ENCODE assay signal across 24 cellular contexts in the genomic region with DNA sequence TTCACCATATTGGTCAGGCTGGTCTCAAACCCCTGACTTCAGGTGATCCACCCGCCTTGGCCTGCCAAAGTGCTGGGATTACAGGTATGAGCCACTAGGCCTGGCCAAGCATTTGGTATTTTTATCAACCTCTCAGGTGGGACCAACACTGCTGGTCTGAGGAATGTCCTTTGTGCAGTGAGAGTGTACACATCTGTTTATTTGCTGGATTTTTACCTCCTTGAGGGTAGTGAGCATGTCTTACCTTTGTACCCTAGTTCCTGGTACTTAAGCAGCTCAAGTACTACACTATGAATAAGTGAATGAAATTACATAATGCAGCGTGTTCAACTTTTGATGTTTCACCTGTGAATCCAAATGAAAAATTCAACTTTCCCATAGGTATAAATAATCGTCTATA.
"Had no signal": no experiment of that assay in that cellular context is flagged by ENCODE, and none has a peak within 500 bp of the region (broad histone marks: within the 10 kb centered on the region; RNA-seq: fewer than 3 reads in every experiment).

No MANE protein-coding gene starts in this region.

- ATAC-seq: effector memory CD8-positive, alpha-beta T cell; left colon; mucosa of descending colon; natural killer cell treated with Interleukin-12 subunit alpha and Interleukin-12 subunit beta and Interleukin-15 and Interleukin-18, amount 100 ng/mL, for 72 hours; stimulated activated effector memory CD8-positive, alpha-beta T cell treated with anti-CD3 and anti-CD28 coated beads, Interleukin-12 subunit alpha, Interleukin-12 subunit beta, amount 100 ng/mL, for 72 hours had no signal

- H3K4me3 ChIP-seq: mucosa of descending colon, neural progenitor cell, prostate gland, right atrium auricular region, sigmoid colon, stomach, thyroid gland had no signal

- H3K36me3 Mint-ChIP-seq: natural killer cell treated with Interleukin-12 subunit alpha and Interleukin-12 subunit beta and Interleukin-15 and Interleukin-18, amount 100 ng/mL, for 72 hours had no signal

- H2AFZ ChIP-seq: neural progenitor cell, parathyroid adenoma had no signal

- H3K4me2 ChIP-seq: neural progenitor cell had no signal

- H3K9me3 Mint-ChIP-seq: effector memory CD8-positive, alpha-beta T cell; immature natural killer cell; naive B cell; natural killer cell treated with Interleukin-12 subunit alpha and Interleukin-12 subunit beta and Interleukin-15 and Interleukin-18, amount 100 ng/mL, for 72 hours; stimulated activated effector memory CD8-positive, alpha-beta T cell treated with anti-CD3 and anti-CD28 coated beads, Interleukin-12 subunit alpha, Interleukin-12 subunit beta, amount 100 ng/mL, for 72 hours had no signal

- H3K9ac ChIP-seq: neural progenitor cell, parathyroid adenoma had no signal

- H3K4me3 Mint-ChIP-seq: effector memory CD8-positive, alpha-beta T cell; mesothelial cell of epicardium; naive B cell; natural killer cell treated with Interleukin-12 subunit alpha and Interleukin-12 subunit beta and Interleukin-15 and Interleukin-18, amount 100 ng/mL, for 72 hours; neural progenitor cell; stimulated activated effector memory CD8-positive, alpha-beta T cell treated with anti-CD3 and anti-CD28 coated beads, Interleukin-12 subunit alpha, Interleukin-12 subunit beta, amount 100 ng/mL, for 72 hours; type B pancreatic cell had no signal

- H3K27ac ChIP-seq: neural progenitor cell, parathyroid adenoma, prostate gland, right atrium auricular region, sigmoid colon, stomach, thyroid gland had no signal

- H3K4me1 Mint-ChIP-seq: neural progenitor cell had no signal

- DNase-seq: cortex of kidney; effector memory CD8-positive, alpha-beta T cell; hypothalamus; immature natural killer cell; islet precursor cell; kidney glomerular epithelial cell; left colon; mesenchymal stem cell; mucosa of descending colon; naive B cell; sigmoid colon; stimulated activated CD4-positive, alpha-beta T cell treated with anti-CD3 and anti-CD28 coated beads, Interleukin-2, amount 100 ng/mL, for 24 hours; stimulated activated CD4-positive, alpha-beta T cell treated with anti-CD3 and anti-CD28 coated beads, Interleukin-4, amount 100 ng/mL, for 24 hours; stimulated activated naive CD4-positive, alpha-beta T cell treated with Interleukin-2 at 50 U/mL for 16 hours; stomach had no signal

- H3K27me3 ChIP-seq: neural progenitor cell, right atrium auricular region, sigmoid colon, stomach, thyroid gland had no signal

- H3K9me3 ChIP-seq: mucosa of descending colon, prostate gland, right atrium auricular region, sigmoid colon, stomach, thyroid gland had no signal

- H3K4me1 ChIP-seq: prostate gland had no signal

- H3K27ac Mint-ChIP-seq: mesothelial cell of epicardium; stimulated activated effector memory CD8-positive, alpha-beta T cell treated with anti-CD3 and anti-CD28 coated beads, Interleukin-12 subunit alpha, Interleukin-12 subunit beta, amount 100 ng/mL, for 72 hours; type B pancreatic cell had no signal

- H3K36me3 ChIP-seq: neural progenitor cell, prostate gland, right atrium auricular region, sigmoid colon, stomach, thyroid gland had no signal

- H3K27me3 Mint-ChIP-seq: effector memory CD8-positive, alpha-beta T cell; naive B cell; natural killer cell treated with Interleukin-12 subunit alpha and Interleukin-12 subunit beta and Interleukin-15 and Interleukin-18, amount 100 ng/mL, for 72 hours; type B pancreatic cell had no signal
